In the genomic region with DNA sequence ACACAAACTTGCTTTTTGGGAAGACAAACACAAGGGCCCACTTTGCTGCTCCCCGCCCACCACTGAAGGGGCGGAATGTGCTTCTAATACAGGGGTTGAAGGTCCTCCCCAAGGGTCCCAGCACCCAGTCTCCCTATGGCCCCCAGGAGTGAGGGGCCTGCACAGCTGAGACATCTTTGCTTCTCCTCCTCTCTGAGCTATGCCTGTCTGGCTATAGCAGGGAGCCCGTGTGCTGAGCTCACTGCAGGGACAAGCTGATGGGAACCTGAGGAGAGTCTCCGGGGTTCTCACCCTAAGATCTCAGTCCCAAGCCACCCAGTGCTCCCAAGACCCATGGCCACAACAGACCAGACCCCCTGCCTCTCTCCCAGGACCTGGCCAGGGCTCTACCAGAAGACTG, we compare ENCODE assay signal across 20 cellular contexts.
DNase-seq lines count a peak whose midpoint lies in the region; ATAC-seq, FAIRE-seq and TF ChIP-seq lines count a peak whose summit lies in the region.
"Had no signal": no experiment of that assay in that cellular context is flagged by ENCODE, and none has a peak within 500 bp of the region (broad histone marks: within the 10 kb centered on the region; RNA-seq: fewer than 3 reads in every experiment).

No MANE protein-coding gene starts in this region.

- H3K4me1 ChIP-seq in neuronal stem cell (ENCODE audit: control insufficient read depth in 2 of 2, insufficient read depth in 1 of 2, low read depth in 1 of 2, low read length in 2 of 2), result peaks cover 0 to 4% of the 10 kb centered on the region in 2 donors
- peaks cover 0 to 75% (median 25%) of the 10 kb centered on the region in 4 donors for H3K4me1 ChIP-seq in tibial artery
- H3K4me1 ChIP-seq: A549, HAP-1 had no signal

- H2AK5ac ChIP-seq in neuronal stem cell (ENCODE audit: low read depth, low read length), result no peak overlapping the region

- no peak overlapping the region for H2BK12ac ChIP-seq in neuronal stem cell (ENCODE audit: low read length)

- no peak overlapping the region for H3K4me3 ChIP-seq in bronchial epithelial cell (ENCODE audit: low read depth, low read length)
- no peak overlapping the region for H3K4me3 ChIP-seq in neuronal stem cell (ENCODE audit: low read length in 2 of 2)
- no peak overlapping the region for H3K4me3 ChIP-seq in tibial artery
- H3K4me3 ChIP-seq: A549, GM23248, HAP-1 had no signal

- no peak overlapping the region for H2BK5ac ChIP-seq in neuronal stem cell (ENCODE audit: low read length)

- H4K8ac ChIP-seq in neuronal stem cell (ENCODE audit: low read depth, low read length), result no peak overlapping the region

- H3K36me3 ChIP-seq in bronchial epithelial cell (ENCODE audit: control insufficient read depth, insufficient read depth, low read length) (no peaks in the 10 kb centered on the region), neuronal stem cell (replicated peaks in 1 of 2; ENCODE audit: control insufficient read depth in 2 of 2, insufficient read depth in 2 of 2, low read length in 2 of 2) (no peaks in the 10 kb centered on the region), tibial artery (no peaks in the 10 kb centered on the region)
- H3K36me3 ChIP-seq: HAP-1 had no signal

- H3K9ac ChIP-seq in neuronal stem cell (ENCODE audit: low read depth, low read length, poor library complexity), result no peak overlapping the region
- H3K9ac ChIP-seq: GM23248 had no signal

- H2BK15ac ChIP-seq in neuronal stem cell (ENCODE audit: low read length), result peak overlapping the region; percentile 39

- H3K23ac ChIP-seq in neuronal stem cell (ENCODE audit: low read depth, low read length, poor library complexity), result no peak overlapping the region

- H3K27ac ChIP-seq in neuronal stem cell (replicated peaks; ENCODE audit: low read length) (no peak overlapping the region), tibial artery (peak overlapping the region; percentile 10 to 55)
- H3K27ac ChIP-seq: A549, GM23248 had no signal

- H3K14ac ChIP-seq in neuronal stem cell (ENCODE audit: low read length), result no peak overlapping the region

- no peaks in the 10 kb centered on the region for H3K79me1 ChIP-seq in neuronal stem cell (ENCODE audit: low read depth, low read length)

- no peak for TF ChIP-seq CTCF in bronchial epithelial cell (IDR thresholded peaks at IDR 0.05; ENCODE audit: insufficient read depth, low read length, severe bottlenecking)
- no peak for TF ChIP-seq CTCF in tibial artery (IDR thresholded peaks at IDR 0.05)

- peak overlapping the region; percentile 59 for H3K18ac ChIP-seq in neuronal stem cell (ENCODE audit: low read length)

- peak overlapping the region; percentile 11 for H2AFZ ChIP-seq in neuronal stem cell (ENCODE audit: low read length)
- H2AFZ ChIP-seq: GM23248 had no signal

- DNase-seq in bronchial epithelial cell (ENCODE audit: low read depth), result no peak
- no peak for DNase-seq in neuronal stem cell (ENCODE audit: low spot score)
- DNase-seq in tibial artery, result no peak
- DNase-seq in ureter (ENCODE audit: low spot score), result no peak
- DNase-seq in globus pallidus (ENCODE audit: low spot score), result no peak
- DNase-seq: 8988T; Calu3; CD4-positive, alpha-beta memory T cell; COR-L47; DMS53; DMS79 treated with DMSO at 0.1 percent for 48 hours; GF-D8; GM23248; HFFc6 had no signal

- peak; percentile 18 for FAIRE-seq in bronchial epithelial cell (lab: Jason Lieb, UNC)
- FAIRE-seq: A549, GM12892, GM19239, H54 had no signal

- no peak overlapping the region for H3K4me2 ChIP-seq in neuronal stem cell (ENCODE audit: insufficient read depth, low read length, poor library complexity, severe bottlenecking)
- H3K4me2 ChIP-seq: A549 had no signal

- H3K4ac ChIP-seq in neuronal stem cell (ENCODE audit: low read length), result no peak overlapping the region

- H4K91ac ChIP-seq in neuronal stem cell (ENCODE audit: low read depth, low read length, poor library complexity), result peak overlapping the region; percentile 15

- intact Hi-C loops in tibial artery (cut with DNase I; ENCODE audit: low total_unique reads), result no loop called here

- H2BK120ac ChIP-seq in neuronal stem cell (ENCODE audit: low read depth, low read length), result no peak overlapping the region

- H3K27me3 ChIP-seq in bronchial epithelial cell (ENCODE audit: control insufficient read depth, insufficient read depth, low read length) (peaks cover 2% of the 10 kb centered on the region), neuronal stem cell (ENCODE audit: control insufficient read depth in 3 of 3, insufficient read depth in 3 of 3, low read depth in 1 of 3, low read length in 3 of 3) (peaks cover 0 to 8% (median 0%) of the 10 kb centered on the region in 3 experiments), tibial artery (no peaks in the 10 kb centered on the region)

- ATAC-seq in GM18861 (IDR thresholded peaks at IDR 0.05; ENCODE audit: unreplicated experiment), result no peak

- WGBS in neuronal stem cell (ENCODE audit: extremely low coverage in 2 of 2, insufficient read length in 2 of 2, insufficient replicate concordance in 1 of 2), 2 donors, result no CpG with 5 or more reads among the region's 4 CpGs

- H3K9me3 ChIP-seq in neuronal stem cell (replicated peaks in 1 of 2; ENCODE audit: control insufficient read depth in 2 of 2, insufficient read depth in 1 of 2, low read depth in 1 of 2, low read length in 2 of 2), result peaks cover 0 to 3% of the 10 kb centered on the region in 2 donors
- H3K9me3 ChIP-seq in tibial artery, result no peaks in the 10 kb centered on the region
- H3K9me3 ChIP-seq: HAP-1 had no signal
